Comparison of ENCODE assay signal across 34 cellular contexts in the genomic region with DNA sequence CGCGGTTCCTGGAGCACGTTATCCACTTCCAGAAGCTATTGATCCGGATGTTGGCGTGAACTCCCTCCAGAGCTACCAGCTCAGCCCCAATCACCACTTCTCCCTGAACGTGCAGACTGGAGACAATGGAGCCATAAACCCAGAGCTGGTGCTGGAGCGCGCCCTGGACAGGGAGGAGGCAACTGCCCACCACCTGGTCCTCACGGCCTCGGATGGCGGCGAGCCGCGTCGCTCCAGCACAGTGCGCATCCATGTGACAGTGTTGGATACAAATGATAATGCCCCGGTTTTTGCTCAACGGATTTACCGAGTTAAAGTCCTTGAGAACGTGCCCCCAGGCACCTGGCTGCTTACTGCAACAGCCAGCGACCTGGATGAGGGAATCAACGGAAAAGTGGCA. TPM values are rescaled to one million over a fixed set of nuclear protein-coding genes. Genes with fewer than 3 reads are reported as not detected.
DNase-seq lines count a peak whose midpoint lies in the region; ATAC-seq and TF ChIP-seq lines count a peak whose summit lies in the region.
"Had no signal": no experiment of that assay in that cellular context is flagged by ENCODE, and none has a peak within 500 bp of the region (broad histone marks: within the 10 kb centered on the region; RNA-seq: fewer than 3 reads in every experiment).

No MANE protein-coding gene starts in this region.

- no peaks in the 10 kb centered on the region for H3K4me1 ChIP-seq in lower lobe of right lung
- H3K4me1 ChIP-seq: foreskin keratinocyte, sigmoid colon, tibial artery had no signal

- peaks cover 20% of the 10 kb centered on the region for H3K27me3 ChIP-seq in lower lobe of right lung (ENCODE audit: low read depth)
- H3K27me3 ChIP-seq: sigmoid colon, tibial artery had no signal

- DNase-seq in activated CD4-positive, alpha-beta T cell treated with anti-CD3 and anti-CD28 coated beads, Interleukin-2, amount 10 ng/mL, durations not matched to agents 24 days and 14 days: peak; percentile 46
- DNase-seq in activated CD4-positive, alpha-beta T cell treated with anti-CD3 and anti-CD28 coated beads, Interleukin-2, amount 50 U/mL, for 48 hours: no peak
- no peak for DNase-seq in astrocyte of the spinal cord (ENCODE audit: low read depth, low spot score)
- DNase-seq in lower lobe of right lung: no peak
- DNase-seq in stimulated activated naive CD8-positive, alpha-beta T cell treated with anti-CD3 and anti-CD28 coated beads, Interleukin-15, Interleukin-2, amounts not matched to agents 100 U/mL and 50 U/mL, for 24 hours: no peak
- DNase-seq in UCSD-AML1 (lab: John Stamatoyannopoulos, UW; ENCODE audit: unreplicated experiment): no peak
- DNase-seq: activated CD4-positive, alpha-beta T cell treated with anti-CD3 and anti-CD28 coated beads for 1 hour; activated CD8-positive, alpha-beta T cell treated with anti-CD3 and anti-CD28 coated beads for 36 hours; activated naive CD4-positive, alpha-beta T cell treated with anti-CD3 and anti-CD28 coated beads, Interleukin-2, amount 10 ng/mL, durations not matched to agents 7 days and 5 days; DMS79 treated with DMSO at 0.1 percent for 48 hours; effector CD8-positive, alpha-beta T cell; erythroblast; foreskin keratinocyte; GDM1; islet precursor cell; Karpas-422; left ventricle myocardium superior; NCI-H1436; NCI-H2081; NCI-H524 treated with DMSO at 0.1 percent for 48 hours; PC-9; Right ventricle myocardium superior; sigmoid colon; T-helper 17 cell; tibial artery had no signal

- no peaks in the 10 kb centered on the region for H3K36me3 Mint-ChIP-seq in activated CD4-positive, alpha-beta T cell treated with anti-CD3 and anti-CD28 coated beads, Interleukin-2, amount 10 ng/mL, durations not matched to agents 24 days and 14 days (ENCODE audit: low read depth)

- H3K36me3 ChIP-seq in lower lobe of right lung: no peaks in the 10 kb centered on the region
- H3K36me3 ChIP-seq: neutrophil had no signal

- H3K27ac ChIP-seq in lower lobe of right lung: no peak overlapping the region
- H3K27ac ChIP-seq in temporal lobe (ENCODE audit: low read depth, low read length): peak overlapping the region; percentile 49
- H3K27ac ChIP-seq: 22Rv1, foreskin keratinocyte, neutrophil, PC-9, sigmoid colon, tibial artery had no signal

- H3K9me3 Mint-ChIP-seq in activated CD4-positive, alpha-beta T cell treated with anti-CD3 and anti-CD28 coated beads, Interleukin-2, amount 10 ng/mL, durations not matched to agents 24 days and 14 days: peaks cover 22% of the 10 kb centered on the region

- H3K27ac Mint-ChIP-seq in activated CD4-positive, alpha-beta T cell treated with anti-CD3 and anti-CD28 coated beads, Interleukin-2, amount 10 ng/mL, durations not matched to agents 24 days and 14 days: no peak overlapping the region
- H3K27ac Mint-ChIP-seq: activated CD8-positive, alpha-beta T cell treated with anti-CD3 and anti-CD28 coated beads for 36 hours; activated naive CD4-positive, alpha-beta T cell treated with anti-CD3 and anti-CD28 coated beads, Interleukin-2, amount 10 ng/mL, durations not matched to agents 7 days and 5 days; activated T-helper 17 cell treated with anti-CD3 and anti-CD28 coated beads, Interleukin-2, amount 50 U/mL, for 72 hours; stimulated activated memory B cell treated with anti-CD40 and anti-IgM and Interleukin-4, amounts not matched to agents 10 μg/mL and 1 μg/mL and 100 μg/mL, for 72 hours had no signal

- peaks cover 34% of the 10 kb centered on the region for H3K27me3 Mint-ChIP-seq in activated CD4-positive, alpha-beta T cell treated with anti-CD3 and anti-CD28 coated beads, Interleukin-2, amount 10 ng/mL, durations not matched to agents 24 days and 14 days

- no peak for TF ChIP-seq CTCF in astrocyte of the spinal cord (IDR thresholded peaks at IDR 0.05; ENCODE audit: low read depth, low read length)
- no peak for TF ChIP-seq CTCF in lower lobe of right lung (IDR thresholded peaks at IDR 0.05)

- H3K4me3 ChIP-seq in astrocyte of the spinal cord (ENCODE audit: low read depth, low read length) (peak overlapping the region; percentile 29), lower lobe of right lung (peak overlapping the region; percentile 32)
- H3K4me3 ChIP-seq: PC-9 had no signal

- no peak for ATAC-seq in lower lobe of right lung
- no peak for ATAC-seq in stimulated activated naive CD8-positive, alpha-beta T cell treated with anti-CD3 and anti-CD28 coated beads, Interleukin-15, Interleukin-2, amounts not matched to agents 100 U/mL and 50 U/mL, for 24 hours
- no peak for ATAC-seq in HG03045 (IDR thresholded peaks at IDR 0.05; ENCODE audit: unreplicated experiment)
- ATAC-seq: activated CD8-positive, alpha-beta T cell treated with anti-CD3 and anti-CD28 coated beads for 36 hours; activated T-helper 17 cell treated with anti-CD3 and anti-CD28 coated beads, Interleukin-2, amount 50 U/mL, for 72 hours; foreskin keratinocyte; HCT116; HepG2; left ventricle myocardium superior; SK-N-SH treated with all-trans-retinoic acid at 6 μM for 48 hours; stimulated activated memory B cell treated with anti-CD40 and anti-IgM and Interleukin-4, amounts not matched to agents 10 μg/mL and 1 μg/mL and 100 μg/mL, for 72 hours; T-helper 17 cell had no signal

- no peaks in the 10 kb centered on the region for H3K4me1 Mint-ChIP-seq in activated CD4-positive, alpha-beta T cell treated with anti-CD3 and anti-CD28 coated beads, Interleukin-2, amount 10 ng/mL, durations not matched to agents 24 days and 14 days
- H3K4me1 Mint-ChIP-seq: activated T-helper 17 cell treated with anti-CD3 and anti-CD28 coated beads, Interleukin-2, amount 50 U/mL, for 72 hours; stimulated activated memory B cell treated with anti-CD40 and anti-IgM and Interleukin-4, amounts not matched to agents 10 μg/mL and 1 μg/mL and 100 μg/mL, for 72 hours; T-helper 17 cell had no signal

- intact Hi-C loops in activated CD4-positive, alpha-beta T cell treated with anti-CD3 and anti-CD28 coated beads, Interleukin-2, amount 10 ng/mL, durations not matched to agents 24 days and 14 days (cut with micrococcal nuclease): no loop called here
- intact Hi-C loops in lower lobe of right lung (cut with DNase I): no loop called here

- peaks cover 54% of the 10 kb centered on the region for H3K9me3 ChIP-seq in lower lobe of right lung

- in situ Hi-C loops in astrocyte of the spinal cord (cut with HindIII; ENCODE audit: low sequenced_read_pairs): no loop called here

- no peak overlapping the region for H3K4me3 Mint-ChIP-seq in activated CD4-positive, alpha-beta T cell treated with anti-CD3 and anti-CD28 coated beads, Interleukin-2, amount 10 ng/mL, durations not matched to agents 24 days and 14 days
- H3K4me3 Mint-ChIP-seq: activated CD8-positive, alpha-beta T cell treated with anti-CD3 and anti-CD28 coated beads for 36 hours; activated naive CD4-positive, alpha-beta T cell treated with anti-CD3 and anti-CD28 coated beads, Interleukin-2, amount 10 ng/mL, durations not matched to agents 7 days and 5 days had no signal

RNA-seq across cellular contexts. Expression of gene PCDHGA9, which starts 0.8 kb away (rescaled TPM):
- total RNA-seq in activated CD4-positive, alpha-beta T cell treated with anti-CD3 and anti-CD28 coated beads, Interleukin-2, amount 10 ng/mL, durations not matched to agents 24 days and 14 days: 0.33 and 0.44 TPM in 2 replicates
- total RNA-seq in lower lobe of right lung: 4.8 TPM
- 12.8 TPM for total RNA-seq in temporal lobe
- total RNA-seq: activated T-helper 17 cell treated with anti-CD3 and anti-CD28 coated beads, Interleukin-2, amount 50 U/mL, for 72 hours; PC-9; T-helper 17 cell had no signal

RNA-seq across cellular contexts. Expression of gene PCDHGB6, which starts 4.4 kb away (rescaled TPM):
- total RNA-seq in activated CD4-positive, alpha-beta T cell treated with anti-CD3 and anti-CD28 coated beads, Interleukin-2, amount 10 ng/mL, durations not matched to agents 24 days and 14 days: 0.09 and 0.14 TPM in 2 replicates
- 7.7 TPM for total RNA-seq in lower lobe of right lung
- total RNA-seq in temporal lobe: 12.5 TPM
- total RNA-seq: PC-9 had no signal

RNA-seq across cellular contexts. Expression of gene PCDHGB5, which starts 5.6 kb away (rescaled TPM):
- total RNA-seq in activated CD4-positive, alpha-beta T cell treated with anti-CD3 and anti-CD28 coated beads, Interleukin-2, amount 10 ng/mL, durations not matched to agents 24 days and 14 days: 0.43 and 0.47 TPM in 2 replicates
- 9.1 TPM for total RNA-seq in lower lobe of right lung
- 16.2 TPM for total RNA-seq in temporal lobe
- total RNA-seq: PC-9 had no signal

RNA-seq across cellular contexts. Expression of gene PCDHGA10, which starts 9.4 kb away (rescaled TPM):
- total RNA-seq in activated CD4-positive, alpha-beta T cell treated with anti-CD3 and anti-CD28 coated beads, Interleukin-2, amount 10 ng/mL, durations not matched to agents 24 days and 14 days: 0.07 and 0.21 TPM in 2 replicates
- total RNA-seq in lower lobe of right lung (5.4 TPM), temporal lobe (14.5 TPM)
- total RNA-seq: activated CD8-positive, alpha-beta T cell treated with anti-CD3 and anti-CD28 coated beads for 36 hours had no signal

RNA-seq across cellular contexts. Expression of gene PCDHGA8, which starts 11.0 kb away (rescaled TPM):
- total RNA-seq in activated CD4-positive, alpha-beta T cell treated with anti-CD3 and anti-CD28 coated beads, Interleukin-2, amount 10 ng/mL, durations not matched to agents 24 days and 14 days: 0.02 and 0.09 TPM in 2 replicates
- total RNA-seq in lower lobe of right lung (1.5 TPM), temporal lobe (5.4 TPM)
- total RNA-seq: activated CD8-positive, alpha-beta T cell treated with anti-CD3 and anti-CD28 coated beads for 36 hours; activated T-helper 17 cell treated with anti-CD3 and anti-CD28 coated beads, Interleukin-2, amount 50 U/mL, for 72 hours; PC-9 had no signal
